9 cellular contexts compared by ENCODE assay signal in genomic region chr16:28924399-28924761, GRCh38. TPM values are rescaled to one million over a fixed set of nuclear protein-coding genes. Genes with fewer than 3 reads are reported as not detected.
DNase-seq lines count a peak whose midpoint lies in the region; ATAC-seq, FAIRE-seq and TF ChIP-seq lines count a peak whose summit lies in the region.
"Had no signal": no experiment of that assay in that cellular context is flagged by ENCODE, and none has a peak within 500 bp of the region (broad histone marks: within the 10 kb centered on the region; RNA-seq: fewer than 3 reads in every experiment).

No MANE protein-coding gene starts in this region.

- no peaks in the 10 kb centered on the region for H4K20me1 ChIP-seq in keratinocyte (ENCODE audit: control insufficient read depth, extremely low read depth, insufficient read depth, low read length)

- peaks cover 3% of the 10 kb centered on the region for H3K79me2 ChIP-seq in keratinocyte (ENCODE audit: control insufficient read depth, insufficient read depth, low read length)

- no peak for DNase-seq in activated T-cell treated with anti-CD3 and anti-CD28 coated beads, Interleukin-2, amount 50 U/mL, for 4 hours
- DNase-seq in activated T-cell treated with anti-CD3 and anti-CD28 coated beads for 4 hours (no peak), keratinocyte (ENCODE audit: low read depth, low spot score) (no peak), thyroid gland (no peak), sciatic nerve (ENCODE audit: low spot score) (no peak), putamen (ENCODE audit: low spot score) (no peak), NCI-H1048 (lab: John Stamatoyannopoulos, UW) (no peak)
- DNase-seq in activated T-helper 1 cell treated with anti-CD3 and anti-CD28 coated beads, Interleukin-12 subunit alpha, Interleukin-12 subunit beta, Interleukin-2, Interleukin-4 antibody, amounts not matched to agents 30 ng/mL and 10 ng/mL and 1 ng/mL, durations not matched to agents 14 hours and 24 hours and 36 hours (ENCODE audit: low spot score): no peak

- intact Hi-C loops in activated T-helper 1 cell treated with anti-CD3 and anti-CD28 coated beads, Interleukin-12 subunit alpha, Interleukin-12 subunit beta, Interleukin-2, Interleukin-4 antibody, amounts not matched to agents 30 ng/mL and 10 ng/mL and 1 ng/mL, durations not matched to agents 14 hours and 24 hours and 36 hours (cut with micrococcal nuclease): loop anchor here (2.0 to 10.0 kb wide), 3 partner anchors 50 to 370 kb away; partner anchors contain the start of genes LAT, SGF29 and SPNS1
- intact Hi-C loops in thyroid gland (cut with DNase I) (no loop called here), sciatic nerve (cut with DNase I) (no loop called here)

- H3K4me3 Mint-ChIP-seq in activated T-cell treated with anti-CD3 and anti-CD28 coated beads, Interleukin-2, amount 50 U/mL, for 4 hours: peak overlapping the region; percentile 96
- H3K4me3 Mint-ChIP-seq in activated T-helper 1 cell treated with anti-CD3 and anti-CD28 coated beads, Interleukin-12 subunit alpha, Interleukin-12 subunit beta, Interleukin-2, Interleukin-4 antibody, amounts not matched to agents 30 ng/mL and 10 ng/mL and 1 ng/mL, durations not matched to agents 14 hours and 24 hours and 36 hours: peak overlapping the region; percentile 97

- H3K36me3 ChIP-seq in keratinocyte (ENCODE audit: control insufficient read depth in 2 of 2, extremely low read depth in 1 of 2, insufficient read depth in 2 of 2, low read length in 2 of 2) (peaks cover 0 to 5% of the 10 kb centered on the region in 2 experiments), thyroid gland (peaks cover 3 to 5% of the 10 kb centered on the region in 2 donors)

- no peak for ATAC-seq in activated T-cell treated with anti-CD3 and anti-CD28 coated beads, Interleukin-2, amount 50 U/mL, for 4 hours
- ATAC-seq in sciatic nerve: no peak

- peak in 1 of 2 donors; percentile 25 for TF ChIP-seq POLR2A in thyroid gland (IDR thresholded peaks at IDR 0.05)

- peak overlapping the region; percentile 68 to 75 (median 73) for H3K4me3 ChIP-seq in keratinocyte (ENCODE audit: control insufficient read depth in 2 of 3, extremely low read depth in 1 of 3, insufficient read depth in 2 of 3, low read depth in 1 of 3, low read length in 3 of 3)
- peak overlapping the region in 1 of 3 donors; percentile 65 for H3K4me3 ChIP-seq in thyroid gland (replicated peaks in 1 of 3)

- peak; percentile 29 to 64 (median 48) for TF ChIP-seq CTCF in keratinocyte (optimal IDR thresholded peaks at IDR 0.05 in 1 of 3, IDR thresholded peaks at IDR 0.05 in 1 of 3, conservative IDR thresholded peaks at IDR 0.05 in 1 of 3; ENCODE audit: extremely low read depth in 1 of 3, insufficient read depth in 2 of 3, low read length in 3 of 3)
- TF ChIP-seq CTCF in thyroid gland (IDR thresholded peaks at IDR 0.05): peak in 4 of 6 experiments; percentile 29 to 48 (median 42)

- H2AFZ ChIP-seq in keratinocyte (ENCODE audit: control insufficient read depth, low read length): peak overlapping the region; percentile 91

- peak overlapping the region; percentile 60 for H3K27ac ChIP-seq in keratinocyte (ENCODE audit: control insufficient read depth, insufficient read depth, low read length)
- peak overlapping the region; percentile 14 to 97 (median 40) for H3K27ac ChIP-seq in thyroid gland

- no peak for FAIRE-seq in keratinocyte (lab: Jason Lieb, UNC)
- FAIRE-seq: colon had no signal

- peaks cover 11% of the 10 kb centered on the region for H3K36me3 Mint-ChIP-seq in activated T-cell treated with anti-CD3 and anti-CD28 coated beads, Interleukin-2, amount 50 U/mL, for 4 hours (ENCODE audit: insufficient read depth)
- peaks cover 5% of the 10 kb centered on the region for H3K36me3 Mint-ChIP-seq in activated T-helper 1 cell treated with anti-CD3 and anti-CD28 coated beads, Interleukin-12 subunit alpha, Interleukin-12 subunit beta, Interleukin-2, Interleukin-4 antibody, amounts not matched to agents 30 ng/mL and 10 ng/mL and 1 ng/mL, durations not matched to agents 14 hours and 24 hours and 36 hours (ENCODE audit: low read depth)

- peak overlapping the region; percentile 69 for H3K9ac ChIP-seq in keratinocyte (ENCODE audit: control insufficient read depth, extremely low read depth, insufficient read depth, low read length)

- WGBS in thyroid gland, 2 donors: 15 to 21% methylated on average over 10 to 11 of the region's 15 CpGs

- dilution Hi-C loops in keratinocyte (cut with MboI; ENCODE audit: extremely low pct_ligation_motif_present, low sequenced_read_pairs): no loop called here

- no peaks in the 10 kb centered on the region for H3K9me3 ChIP-seq in keratinocyte (ENCODE audit: control insufficient read depth, low read depth, low read length)
- H3K9me3 ChIP-seq in thyroid gland: no peaks in the 10 kb centered on the region

- H3K27ac Mint-ChIP-seq in activated T-helper 1 cell treated with anti-CD3 and anti-CD28 coated beads, Interleukin-12 subunit alpha, Interleukin-12 subunit beta, Interleukin-2, Interleukin-4 antibody, amounts not matched to agents 30 ng/mL and 10 ng/mL and 1 ng/mL, durations not matched to agents 14 hours and 24 hours and 36 hours: peak overlapping the region; percentile 99

- peak overlapping the region; percentile 94 for H3K4me2 ChIP-seq in keratinocyte (ENCODE audit: control insufficient read depth, extremely low read depth, insufficient read depth, low read depth, low read length)

- peaks cover 17% of the 10 kb centered on the region for H3K4me1 Mint-ChIP-seq in activated T-cell treated with anti-CD3 and anti-CD28 coated beads, Interleukin-2, amount 50 U/mL, for 4 hours (ENCODE audit: low read depth)
- peaks cover 18% of the 10 kb centered on the region for H3K4me1 Mint-ChIP-seq in activated T-helper 1 cell treated with anti-CD3 and anti-CD28 coated beads, Interleukin-12 subunit alpha, Interleukin-12 subunit beta, Interleukin-2, Interleukin-4 antibody, amounts not matched to agents 30 ng/mL and 10 ng/mL and 1 ng/mL, durations not matched to agents 14 hours and 24 hours and 36 hours (ENCODE audit: low read depth)

- no peaks in the 10 kb centered on the region for H3K27me3 Mint-ChIP-seq in activated T-cell treated with anti-CD3 and anti-CD28 coated beads, Interleukin-2, amount 50 U/mL, for 4 hours (ENCODE audit: low read depth)
- H3K27me3 Mint-ChIP-seq in activated T-helper 1 cell treated with anti-CD3 and anti-CD28 coated beads, Interleukin-12 subunit alpha, Interleukin-12 subunit beta, Interleukin-2, Interleukin-4 antibody, amounts not matched to agents 30 ng/mL and 10 ng/mL and 1 ng/mL, durations not matched to agents 14 hours and 24 hours and 36 hours (ENCODE audit: insufficient read depth): no peaks in the 10 kb centered on the region

- H3K4me1 ChIP-seq in keratinocyte (ENCODE audit: control insufficient read depth, extremely low read depth, insufficient read depth, low read length) (peaks cover 8% of the 10 kb centered on the region), thyroid gland (peaks cover 8 to 11% of the 10 kb centered on the region in 2 donors)

- H3K9me3 Mint-ChIP-seq in activated T-cell treated with anti-CD3 and anti-CD28 coated beads, Interleukin-2, amount 50 U/mL, for 4 hours: no peaks in the 10 kb centered on the region
- no peaks in the 10 kb centered on the region for H3K9me3 Mint-ChIP-seq in activated T-helper 1 cell treated with anti-CD3 and anti-CD28 coated beads, Interleukin-12 subunit alpha, Interleukin-12 subunit beta, Interleukin-2, Interleukin-4 antibody, amounts not matched to agents 30 ng/mL and 10 ng/mL and 1 ng/mL, durations not matched to agents 14 hours and 24 hours and 36 hours

- H3K9me1 ChIP-seq in keratinocyte (ENCODE audit: control insufficient read depth, extremely low read depth, insufficient read depth, low read length): no peaks in the 10 kb centered on the region

- H3K27me3 ChIP-seq in keratinocyte (ENCODE audit: control insufficient read depth, extremely low read depth, insufficient read depth, low read length) (no peaks in the 10 kb centered on the region), thyroid gland (no peaks in the 10 kb centered on the region)

RNA-seq across cellular contexts. Expression of gene RABEP2, which starts 0.7 kb away (rescaled TPM):
- total RNA-seq in activated T-cell treated with anti-CD3 and anti-CD28 coated beads, Interleukin-2, amount 50 U/mL, for 4 hours: 10 to 100 TPM; 21.9 to 27.1 (median 24.2) TPM
- total RNA-seq in activated T-helper 1 cell treated with anti-CD3 and anti-CD28 coated beads, Interleukin-12 subunit alpha, Interleukin-12 subunit beta, Interleukin-2, Interleukin-4 antibody, amounts not matched to agents 30 ng/mL and 10 ng/mL and 1 ng/mL, durations not matched to agents 14 hours and 24 hours and 36 hours: 18.3 and 21.1 TPM in 2 replicates
- polyA plus RNA-seq in keratinocyte: 8.7 to 11.8 TPM (median 9.0 TPM) in 3 replicates
- 9.7 TPM for polyA plus RNA-seq in keratinocyte (2011; ENCODE audit: low read depth)
- polyA plus RNA-seq in keratinocyte (2011; cell fraction: cytosol; rRNA removed): 3.6 and 12.6 TPM in 2 replicates
- 11.8 and 14.4 TPM in 2 replicates for polyA plus RNA-seq in keratinocyte (2011; cell fraction: nucleus; rRNA removed)
- 5.8 and 14.4 TPM in 2 replicates for polyA plus RNA-seq in keratinocyte (2012; ENCODE audit: low replicate concordance)
- 4.3 to 5.6 TPM (median 4.8 TPM) in 3 replicates for polyA minus RNA-seq in keratinocyte
- 11.5 TPM for polyA minus RNA-seq in keratinocyte (2011; cell fraction: cytosol; rRNA and poly(A)+ RNA removed)
- 9.1 and 10.0 TPM in 2 replicates for polyA minus RNA-seq in keratinocyte (2011; cell fraction: nucleus; rRNA and poly(A)+ RNA removed)
- total RNA-seq in thyroid gland: 10 to 100 TPM; 36.7 to 55.8 (median 41.2) TPM
- 16.4 TPM for total RNA-seq in sciatic nerve

RNA-seq across cellular contexts. Expression of gene CD19, which starts 7.4 kb away (rescaled TPM):
- total RNA-seq in activated T-cell treated with anti-CD3 and anti-CD28 coated beads, Interleukin-2, amount 50 U/mL, for 4 hours: 1 to 10 TPM; 1.1 to 8.5 (median 1.5) TPM
- not detected in 2 replicates for total RNA-seq in activated T-helper 1 cell treated with anti-CD3 and anti-CD28 coated beads, Interleukin-12 subunit alpha, Interleukin-12 subunit beta, Interleukin-2, Interleukin-4 antibody, amounts not matched to agents 30 ng/mL and 10 ng/mL and 1 ng/mL, durations not matched to agents 14 hours and 24 hours and 36 hours
- 0.04 TPM in 1 of 3 replicates, not detected in the others for polyA plus RNA-seq in keratinocyte
- not detected for polyA plus RNA-seq in keratinocyte (2011; ENCODE audit: low read depth)
- not detected in 2 replicates for polyA plus RNA-seq in keratinocyte (2011; cell fraction: cytosol; rRNA removed)
- not detected in 2 replicates for polyA plus RNA-seq in keratinocyte (2011; cell fraction: nucleus; rRNA removed)
- not detected in 2 replicates for polyA plus RNA-seq in keratinocyte (2012; ENCODE audit: low replicate concordance)
- polyA minus RNA-seq in keratinocyte: not detected in 3 replicates
- not detected for polyA minus RNA-seq in keratinocyte (2011; cell fraction: cytosol; rRNA and poly(A)+ RNA removed)
- polyA minus RNA-seq in keratinocyte (2011; cell fraction: nucleus; rRNA and poly(A)+ RNA removed): not detected in 2 replicates
- total RNA-seq in thyroid gland (not detected), sciatic nerve (1.4 TPM)

RNA-seq across cellular contexts. Expression of gene NFATC2IP, which starts 26.4 kb away (rescaled TPM):
- total RNA-seq in activated T-cell treated with anti-CD3 and anti-CD28 coated beads, Interleukin-2, amount 50 U/mL, for 4 hours: 10 to 100 TPM; 63.0 to 66.9 (median 63.6) TPM
- total RNA-seq in activated T-helper 1 cell treated with anti-CD3 and anti-CD28 coated beads, Interleukin-12 subunit alpha, Interleukin-12 subunit beta, Interleukin-2, Interleukin-4 antibody, amounts not matched to agents 30 ng/mL and 10 ng/mL and 1 ng/mL, durations not matched to agents 14 hours and 24 hours and 36 hours: 110 and 111 TPM in 2 replicates
- polyA plus RNA-seq in keratinocyte: 51.4 to 57.0 TPM (median 56.5 TPM) in 3 replicates
- 7.0 TPM for polyA plus RNA-seq in keratinocyte (2011; ENCODE audit: low read depth)
- 22.1 and 33.7 TPM in 2 replicates for polyA plus RNA-seq in keratinocyte (2011; cell fraction: cytosol; rRNA removed)
- polyA plus RNA-seq in keratinocyte (2011; cell fraction: nucleus; rRNA removed): 199 and 221 TPM in 2 replicates
- polyA plus RNA-seq in keratinocyte (2012; ENCODE audit: low replicate concordance): 22.4 and 28.8 TPM in 2 replicates
- polyA minus RNA-seq in keratinocyte: 25.5 to 68.1 TPM (median 41.3 TPM) in 3 replicates
- 11.5 TPM for polyA minus RNA-seq in keratinocyte (2011; cell fraction: cytosol; rRNA and poly(A)+ RNA removed)
- polyA minus RNA-seq in keratinocyte (2011; cell fraction: nucleus; rRNA and poly(A)+ RNA removed): 36.9 and 58.0 TPM in 2 replicates
- total RNA-seq in thyroid gland (10 to 100 TPM; 20.5 to 33.6 (median 28.2) TPM), sciatic nerve (34.5 TPM)

RNA-seq across cellular contexts. Expression of gene ATP2A1, which starts 46.1 kb away (rescaled TPM):
- total RNA-seq in activated T-cell treated with anti-CD3 and anti-CD28 coated beads, Interleukin-2, amount 50 U/mL, for 4 hours: 1 to 10 TPM; 1.0 to 1.4 (median 1.4) TPM
- 2.6 and 3.3 TPM in 2 replicates for total RNA-seq in activated T-helper 1 cell treated with anti-CD3 and anti-CD28 coated beads, Interleukin-12 subunit alpha, Interleukin-12 subunit beta, Interleukin-2, Interleukin-4 antibody, amounts not matched to agents 30 ng/mL and 10 ng/mL and 1 ng/mL, durations not matched to agents 14 hours and 24 hours and 36 hours
- 0.12 to 0.48 TPM (median 0.29 TPM) in 3 replicates for polyA plus RNA-seq in keratinocyte
- 0.81 TPM for polyA plus RNA-seq in keratinocyte (2011; ENCODE audit: low read depth)
- 0.03 and 0.06 TPM in 2 replicates for polyA plus RNA-seq in keratinocyte (2011; cell fraction: cytosol; rRNA removed)
- polyA plus RNA-seq in keratinocyte (2011; cell fraction: nucleus; rRNA removed): 2.5 and 4.2 TPM in 2 replicates
- polyA plus RNA-seq in keratinocyte (2012; ENCODE audit: low replicate concordance): 1.8 and 1.9 TPM in 2 replicates
- 0.23 to 0.48 TPM (median 0.33 TPM) in 3 replicates for polyA minus RNA-seq in keratinocyte
- polyA minus RNA-seq in keratinocyte (2011; cell fraction: cytosol; rRNA and poly(A)+ RNA removed): not detected
- polyA minus RNA-seq in keratinocyte (2011; cell fraction: nucleus; rRNA and poly(A)+ RNA removed): 0.42 and 1.3 TPM in 2 replicates
- total RNA-seq in thyroid gland (1 to 10 TPM in 2 of 4 donors, under 1 TPM in 1, not detected in 1; 0.27 to 2.7 (median 2.3) TPM), sciatic nerve (0.89 TPM)

RNA-seq across cellular contexts. Expression of gene SPNS1, which starts 50.2 kb away (rescaled TPM):
- total RNA-seq in activated T-cell treated with anti-CD3 and anti-CD28 coated beads, Interleukin-2, amount 50 U/mL, for 4 hours: 10 to 100 TPM; 33.5 to 42.7 (median 36.5) TPM
- 21.2 and 26.9 TPM in 2 replicates for total RNA-seq in activated T-helper 1 cell treated with anti-CD3 and anti-CD28 coated beads, Interleukin-12 subunit alpha, Interleukin-12 subunit beta, Interleukin-2, Interleukin-4 antibody, amounts not matched to agents 30 ng/mL and 10 ng/mL and 1 ng/mL, durations not matched to agents 14 hours and 24 hours and 36 hours
- polyA plus RNA-seq in keratinocyte: 16.3 to 34.7 TPM (median 23.7 TPM) in 3 replicates
- polyA plus RNA-seq in keratinocyte (2011; ENCODE audit: low read depth): 8.5 TPM
- polyA plus RNA-seq in keratinocyte (2011; cell fraction: cytosol; rRNA removed): 17.6 and 34.6 TPM in 2 replicates
- 74.6 and 84.8 TPM in 2 replicates for polyA plus RNA-seq in keratinocyte (2011; cell fraction: nucleus; rRNA removed)
- polyA plus RNA-seq in keratinocyte (2012; ENCODE audit: low replicate concordance): 29.0 and 30.6 TPM in 2 replicates
- polyA minus RNA-seq in keratinocyte: 22.7 to 59.2 TPM (median 33.6 TPM) in 3 replicates
- polyA minus RNA-seq in keratinocyte (2011; cell fraction: cytosol; rRNA and poly(A)+ RNA removed): 61.2 TPM
- 41.3 and 51.9 TPM in 2 replicates for polyA minus RNA-seq in keratinocyte (2011; cell fraction: nucleus; rRNA and poly(A)+ RNA removed)
- 10 to 100 TPM; 16.5 to 24.2 (median 20.6) TPM for total RNA-seq in thyroid gland
- 22.5 TPM for total RNA-seq in sciatic nerve
